In genomic region chr1:73821520-73821919, GRCh38 we compare ENCODE assay signal across 19 cellular contexts.
DNase-seq lines count a peak whose midpoint lies in the region; ATAC-seq, FAIRE-seq and TF ChIP-seq lines count a peak whose summit lies in the region.
"Had no signal": no experiment of that assay in that cellular context is flagged by ENCODE, and none has a peak within 500 bp of the region (broad histone marks: within the 10 kb centered on the region; RNA-seq: fewer than 3 reads in every experiment).

No MANE protein-coding gene starts in this region.

- H3K9ac ChIP-seq in kidney (ENCODE audit: low read length in 2 of 2): no peak overlapping the region

- peak; percentile 10 to 27 for DNase-seq in NOMO-1 (lab: John Stamatoyannopoulos, UW; ENCODE audit: unreplicated experiment in 2 of 2)
- DNase-seq in NOMO-1 treated with dmso at 0.1 percent for 144 hours (lab: John Stamatoyannopoulos, UW; ENCODE audit: unreplicated experiment): no peak
- DNase-seq in SW 1271 (lab: John Stamatoyannopoulos, UW): no peak
- DNase-seq in kidney: no peak
- DNase-seq in DMS 273 treated with DMSO at 0.1 percent for 48 hours (lab: John Stamatoyannopoulos, UW): no peak
- no peak for DNase-seq in A673 (ENCODE audit: low spot score)
- DNase-seq: activated CD4-positive, alpha-beta T cell treated with anti-CD3 and anti-CD28 coated beads for 1 hour; CD8-positive, alpha-beta T cell; glutamatergic neuron; naive thymus-derived CD8-positive, alpha-beta T cell; NCI-H2081 treated with DMSO at 0.1 percent for 48 hours had no signal

- H3K27me3 ChIP-seq in A673 (replicated peaks; ENCODE audit: insufficient read depth, low read depth, low read length, poor library complexity): no peaks in the 10 kb centered on the region
- H3K27me3 ChIP-seq: right atrium auricular region, suprapubic skin had no signal

- no TSS peak for BruUV-seq in A673 (replicated peaks; lab: Mats Ljungman, UMichigan)

- CTCF ChIA-PET in A673 (lab: Charles Lee): no interaction called here

- TF ChIP-seq CTCF in kidney (IDR thresholded peaks at IDR 0.05; ENCODE audit: borderline replicate concordance, extremely low read depth, insufficient read depth) (no peak), A673 (conservative IDR thresholded peaks at IDR 0.05; ENCODE audit: low read depth, low read length) (no peak)

- intact Hi-C loops in kidney (cut with DNase I) (no loop called here), A673 (cut with micrococcal nuclease; ENCODE audit: unreplicated experiment) (no loop called here)

- POLR2A ChIA-PET in A673 (lab: Charles Lee; ENCODE audit: low non-redundant PET): no interaction called here

- H3K4me3 ChIP-seq in kidney (ENCODE audit: low read length in 2 of 2) (no peak overlapping the region), A673 (ENCODE audit: low read depth, low read length, poor library complexity, severe bottlenecking) (no peak overlapping the region)
- H3K4me3 ChIP-seq: right atrium auricular region, suprapubic skin had no signal

- H3K36me3 ChIP-seq in kidney (ENCODE audit: control insufficient read depth in 1 of 2, insufficient read depth in 2 of 2, low read length in 2 of 2) (no peaks in the 10 kb centered on the region), A673 (ENCODE audit: insufficient read depth, low read length, poor library complexity, severe bottlenecking) (no peaks in the 10 kb centered on the region)
- H3K36me3 ChIP-seq: right atrium auricular region, suprapubic skin had no signal

- H3K4me1 ChIP-seq in kidney (ENCODE audit: control insufficient read depth in 1 of 2, insufficient read depth in 1 of 2, low read depth in 1 of 2, low read length in 2 of 2): no peaks in the 10 kb centered on the region
- H3K4me1 ChIP-seq in A673 (ENCODE audit: insufficient read depth, low read length, poor library complexity, severe bottlenecking): no peaks in the 10 kb centered on the region
- H3K4me1 ChIP-seq: right atrium auricular region, suprapubic skin had no signal

- H3K27ac ChIP-seq in kidney (ENCODE audit: low read depth in 2 of 2, low read length in 2 of 2): no peak overlapping the region
- H3K27ac ChIP-seq in A673 (ENCODE audit: low read depth, low read length, poor library complexity, severe bottlenecking): no peak overlapping the region
- H3K27ac ChIP-seq: 22Rv1, right atrium auricular region, suprapubic skin had no signal

- no peak for FAIRE-seq in kidney (lab: Jason Lieb, UNC)
- FAIRE-seq: endometrium had no signal

- H3K9me3 ChIP-seq in kidney (ENCODE audit: control insufficient read depth in 1 of 2, low read length in 2 of 2) (no peaks in the 10 kb centered on the region), A673 (ENCODE audit: low read depth, low read length, poor library complexity, severe bottlenecking) (no peaks in the 10 kb centered on the region)
- H3K9me3 ChIP-seq: suprapubic skin had no signal

- ATAC-seq in HG02642 (IDR thresholded peaks at IDR 0.05; ENCODE audit: poor library complexity, unreplicated experiment): peak; percentile 59
- peak; percentile 85 for ATAC-seq in HG03354 (IDR thresholded peaks at IDR 0.05; ENCODE audit: poor library complexity, severe bottlenecking, unreplicated experiment)
- ATAC-seq: activated T-helper 17 cell treated with anti-CD3 and anti-CD28 coated beads, Interleukin-2, amount 50 U/mL, for 72 hours; CD8-positive, alpha-beta T cell; HCT116; naive thymus-derived CD8-positive, alpha-beta T cell had no signal

Comparison
In these comparisons a context has a peak if more than half of its experiments do, and no peak if none do; other contexts are left out.
1. DNase-seq: peak in NOMO-1 (2 of 2); none in NOMO-1 treated with dmso at 0.1 percent for 144 hours (single experiment), SW 1271 (0 of 2), kidney (single experiment), DMS 273 treated with DMSO at 0.1 percent for 48 hours (single experiment) and A673 (single experiment).